13 cellular contexts compared by ENCODE assay signal in genomic region chr14:91403069-91403600, GRCh38. TPM values are rescaled to one million over a fixed set of nuclear protein-coding genes. Genes with fewer than 3 reads are reported as not detected.
DNase-seq lines count a peak whose midpoint lies in the region; ATAC-seq and TF ChIP-seq lines count a peak whose summit lies in the region.
"Had no signal": no experiment of that assay in that cellular context is flagged by ENCODE, and none has a peak within 500 bp of the region (broad histone marks: within the 10 kb centered on the region; RNA-seq: fewer than 3 reads in every experiment).

No MANE protein-coding gene starts in this region.

- H3T11ph ChIP-seq in H9 (ENCODE audit: low read length) = no peak overlapping the region

- H3K14ac ChIP-seq in H9 (ENCODE audit: insufficient read depth, low read length) = no peak overlapping the region; the same call in 1 of the 2 replicates

- H2BK120ac ChIP-seq in H9 (ENCODE audit: low read depth, low read length, poor library complexity, severe bottlenecking) = no peak overlapping the region

- no peak overlapping the region for H3K56ac ChIP-seq in H9 (ENCODE audit: insufficient read length, low read depth, low read length)

- H4K20me1 ChIP-seq in H9 (ENCODE audit: control insufficient read depth, insufficient read depth, insufficient read length) = no peaks in the 10 kb centered on the region

- H3K27ac ChIP-seq in H9 (ENCODE audit: insufficient read length, low read depth, low read length) = no peak overlapping the region

- H3K9me3 ChIP-seq in BE2C (no peaks in the 10 kb centered on the region; the same call in 1 of the 2 replicates), H9 (ENCODE audit: control insufficient read depth, low read depth, low read length) (no peaks in the 10 kb centered on the region), mucosa of stomach (ENCODE audit: control insufficient read depth, low read length) (no peaks in the 10 kb centered on the region)
- H3K9me3 ChIP-seq: sigmoid colon, vagina had no signal

- peaks cover 3% of the 10 kb centered on the region for H3K23me2 ChIP-seq in H9 (ENCODE audit: insufficient read length, low read depth, low read length, poor library complexity, severe bottlenecking)

- H3K27me3 Mint-ChIP-seq in H9 (ENCODE audit: low read depth) = no peaks in the 10 kb centered on the region
- H3K27me3 Mint-ChIP-seq in activated T-helper 17 cell treated with anti-CD3 and anti-CD28 coated beads, Interleukin-2, amount 50 U/mL, for 72 hours = no peaks in the 10 kb centered on the region

- no CpG with 5 or more reads among the region's 13 CpGs for WGBS in H9 (ENCODE audit: extremely low coverage, insufficient read length, low lambda C conversion rate)

- no peak overlapping the region for H3K4me2 ChIP-seq in H9 (ENCODE audit: insufficient read depth, insufficient read length, low read length)

- no peak overlapping the region for H4K91ac ChIP-seq in H9 (ENCODE audit: insufficient read length, low read depth, low read length)

- no peak overlapping the region for H2BK15ac ChIP-seq in H9 (ENCODE audit: low read depth, low read length)

- H2AFZ ChIP-seq in H9 (ENCODE audit: low read length) = no peak overlapping the region

- H3K9me3 Mint-ChIP-seq in H9 = no peaks in the 10 kb centered on the region
- no peaks in the 10 kb centered on the region for H3K9me3 Mint-ChIP-seq in activated T-helper 17 cell treated with anti-CD3 and anti-CD28 coated beads, Interleukin-2, amount 50 U/mL, for 72 hours

- H3K18ac ChIP-seq in H9 (ENCODE audit: insufficient read length, low read depth, low read length) = no peak overlapping the region

- H3K36me3 Mint-ChIP-seq in H9 (ENCODE audit: insufficient read depth in 1 of 3, low read depth in 3 of 3) = peaks cover 17 to 29% (median 17%) of the 10 kb centered on the region in 3 experiments
- H3K36me3 Mint-ChIP-seq in activated T-helper 17 cell treated with anti-CD3 and anti-CD28 coated beads, Interleukin-2, amount 50 U/mL, for 72 hours (ENCODE audit: low read depth) = peaks cover 40% of the 10 kb centered on the region

- H2BK20ac ChIP-seq in H9 (ENCODE audit: low read depth, low read length, poor library complexity, severe bottlenecking) = no peak overlapping the region

- no peak overlapping the region for H4K8ac ChIP-seq in H9 (replicated peaks; ENCODE audit: insufficient read length, low read depth, low read length)

- no peak overlapping the region for H2AK5ac ChIP-seq in H9 (ENCODE audit: insufficient read length, low read length)

- ATAC-seq in activated T-helper 17 cell treated with anti-CD3 and anti-CD28 coated beads, Interleukin-2, amount 50 U/mL, for 72 hours (replicated peaks) = no peak
- ATAC-seq in HG02610 (IDR thresholded peaks at IDR 0.05; ENCODE audit: unreplicated experiment) (no peak), GM19452 (IDR thresholded peaks at IDR 0.05; ENCODE audit: unreplicated experiment) (no peak), GM21367 (IDR thresholded peaks at IDR 0.05; ENCODE audit: unreplicated experiment) (no peak)

- H2BK5ac ChIP-seq in H9 (ENCODE audit: insufficient read length, low read length) = no peak overlapping the region

- H3K4me3 ChIP-seq in BE2C (ENCODE audit: low read depth, low read length) (no peak overlapping the region), mucosa of stomach (ENCODE audit: low read length) (peak overlapping the region; percentile 49)
- H3K4me3 ChIP-seq: sigmoid colon, vagina had no signal

- peaks cover 9% of the 10 kb centered on the region for H3K4me1 ChIP-seq in BE2C
- peaks cover 6% of the 10 kb centered on the region; the same call in 1 of the 2 replicates for H3K4me1 ChIP-seq in H9 (ENCODE audit: insufficient read depth, low read length)
- H3K4me1 ChIP-seq in mucosa of stomach (ENCODE audit: control insufficient read depth, insufficient read depth, low read length) = peaks cover 62% of the 10 kb centered on the region

- no peak overlapping the region for H4K5ac ChIP-seq in H9 (ENCODE audit: insufficient read length, low read depth, low read length)

- H3K27me3 ChIP-seq in BE2C = no peaks in the 10 kb centered on the region
- no peaks in the 10 kb centered on the region for H3K27me3 ChIP-seq in H9 (ENCODE audit: insufficient read depth, low read length)
- H3K27me3 ChIP-seq in mucosa of stomach (ENCODE audit: control insufficient read depth, insufficient read depth, low read length) = no peaks in the 10 kb centered on the region
- H3K27me3 ChIP-seq: vagina had no signal

- peaks cover 37 to 38% of the 10 kb centered on the region in 2 experiments for H3K4me1 Mint-ChIP-seq in H9
- peaks cover 66% of the 10 kb centered on the region for H3K4me1 Mint-ChIP-seq in activated T-helper 17 cell treated with anti-CD3 and anti-CD28 coated beads, Interleukin-2, amount 50 U/mL, for 72 hours

- no peak overlapping the region for H3K23ac ChIP-seq in H9 (ENCODE audit: insufficient read length, low read depth, low read length)

- H3K4me3 Mint-ChIP-seq in H9 = no peak overlapping the region
- peak overlapping the region; percentile 99 for H3K4me3 Mint-ChIP-seq in activated T-helper 17 cell treated with anti-CD3 and anti-CD28 coated beads, Interleukin-2, amount 50 U/mL, for 72 hours

- H3K27ac Mint-ChIP-seq in H9 = peak overlapping the region; percentile 8 to 85 (median 46); a peak in 2 of 7 replicates
- H3K27ac Mint-ChIP-seq in activated T-helper 17 cell treated with anti-CD3 and anti-CD28 coated beads, Interleukin-2, amount 50 U/mL, for 72 hours = peak overlapping the region; percentile 87

- H3K4ac ChIP-seq in H9 (ENCODE audit: low read depth, low read length) = no peak overlapping the region

- no peak overlapping the region for H2BK12ac ChIP-seq in H9 (ENCODE audit: insufficient read length, low read depth, low read length)

- H3K36me3 ChIP-seq in BE2C (no peaks in the 10 kb centered on the region), mucosa of stomach (ENCODE audit: control insufficient read depth, insufficient read depth, low read length) (no peaks in the 10 kb centered on the region)
- H3K36me3 ChIP-seq: sigmoid colon, vagina had no signal

- H3K79me2 ChIP-seq in H9 (ENCODE audit: insufficient read depth, low read length) = peaks cover 15% of the 10 kb centered on the region; the same call in 1 of the 2 replicates

- DNase-seq in BE2C = peak; percentile 25
- DNase-seq in H9 = peak; percentile 23
- no peak for DNase-seq in SK-N-DZ (ENCODE audit: low spot score)
- DNase-seq: activated CD4-positive, alpha-beta T cell treated with anti-CD3 and anti-CD28 coated beads, Interleukin-2, amount 50 U/mL, for 1 hour; NCI-H524; SHP77; sigmoid colon had no signal

- H3K79me1 ChIP-seq in H9 (ENCODE audit: insufficient read depth, low read depth, low read length, poor library complexity, severe bottlenecking) = peaks cover 2% of the 10 kb centered on the region

- no peak for TF ChIP-seq CTCF in BE2C (IDR thresholded peaks at IDR 0.05; ENCODE audit: low read depth, low read length)
- TF ChIP-seq CTCF in H9 (conservative IDR thresholded peaks at IDR 0.05) = no peak

- H3K9ac ChIP-seq in H9 (ENCODE audit: extremely low read depth, insufficient read length, low read length) (no peak overlapping the region), mucosa of stomach (ENCODE audit: low read length) (peak overlapping the region; percentile 63)

RNA-seq across cellular contexts. Expression of gene CCDC88C, which starts 14.5 kb away (rescaled TPM):
- polyA plus RNA-seq in BE2C (2012; ENCODE audit: insufficient read depth, insufficient read length, low read depth) = 23.6 TPM
- total RNA-seq in H9 (2021) = 46.6 and 52.4 TPM in 2 replicates
- total RNA-seq in activated T-helper 17 cell treated with anti-CD3 and anti-CD28 coated beads, Interleukin-2, amount 50 U/mL, for 72 hours = 100 to 1,000 TPM; 143 to 172 TPM
- polyA plus RNA-seq in SK-N-DZ (2014; cell fraction: cytosol; rRNA removed) = 3.7 and 4.2 TPM in 2 replicates
- polyA plus RNA-seq in SK-N-DZ (2014; cell fraction: nucleus; rRNA removed) = 7.4 and 8.6 TPM in 2 replicates
